ENCODE assay signal across 8 cellular contexts in genomic region chr1:15501208-15502032, GRCh38. TPM values are rescaled to one million over a fixed set of nuclear protein-coding genes. Genes with fewer than 3 reads are reported as not detected.
A peak's percentile ranks its signal among the peaks of the same experiment; 100 is the strongest.
DNase-seq lines count a peak whose midpoint lies in the region; ATAC-seq and TF ChIP-seq lines count a peak whose summit lies in the region.

No MANE protein-coding gene starts in this region.

- POLR2A ChIA-PET in AG04449 (lab: Yijun Ruan, JAX): no interaction called here

- no peak overlapping the region for H3K9ac ChIP-seq in mesendoderm (ENCODE audit: low read length)

- no peaks in the 10 kb centered on the region for H3K79me1 ChIP-seq in mesendoderm (ENCODE audit: low read length)

- ATAC-seq in GM21723 (IDR thresholded peaks at IDR 0.05; ENCODE audit: unreplicated experiment): no peak

- H3K27ac ChIP-seq in effector memory CD4-positive, alpha-beta T cell (ENCODE audit: insufficient read depth, low read length, poor library complexity, severe bottlenecking): no peak overlapping the region
- H3K27ac ChIP-seq in mesendoderm (ENCODE audit: low read depth, low read length): no peak overlapping the region

- H4K5ac ChIP-seq in mesendoderm (ENCODE audit: low read length): no peak overlapping the region

- no peaks in the 10 kb centered on the region for H3K27me3 ChIP-seq in effector memory CD4-positive, alpha-beta T cell (replicated peaks; ENCODE audit: control insufficient read depth, insufficient read depth, low read length, poor library complexity, severe bottlenecking)
- no peaks in the 10 kb centered on the region for H3K27me3 ChIP-seq in mesendoderm (ENCODE audit: insufficient read depth, low read length, poor library complexity)

- no peaks in the 10 kb centered on the region for H3K9me3 ChIP-seq in effector memory CD4-positive, alpha-beta T cell (ENCODE audit: control insufficient read depth, low read length)

- H3K36me3 ChIP-seq in effector memory CD4-positive, alpha-beta T cell (ENCODE audit: control insufficient read depth, insufficient read depth, low read length): peaks cover 9% of the 10 kb centered on the region
- no peaks in the 10 kb centered on the region for H3K36me3 ChIP-seq in mesendoderm (ENCODE audit: control insufficient read depth, insufficient read depth, low read length)

- H4K8ac ChIP-seq in mesendoderm (ENCODE audit: low read depth, low read length): no peak overlapping the region

- no CpG with 5 or more reads among the region's 17 CpGs for WGBS in mesendoderm (ENCODE audit: extremely low coverage, insufficient coverage, low lambda C conversion rate)

- H3K23ac ChIP-seq in mesendoderm (ENCODE audit: low read length): no peak overlapping the region

- DNase-seq in AG04449 (ENCODE audit: low read depth, low spot score) (no peak), GM19240 (ENCODE audit: insufficient read length, low spot score) (peak; percentile 55), NCI-H345 (lab: John Stamatoyannopoulos, UW) (peak; percentile 48), mesendoderm (peak; percentile 73), superior temporal gyrus (ENCODE audit: extremely low spot score) (peak; percentile 37)
- DNase-seq in activated CD4-positive, alpha-beta T cell treated with anti-CD3 and anti-CD28 coated beads for 4 hours: peak; percentile 30 to 47
- peak in 2 of 3 donors; percentile 6 to 11 for DNase-seq in effector memory CD4-positive, alpha-beta T cell

- TF ChIP-seq CTCF in AG04449 (IDR thresholded peaks at IDR 0.05; ENCODE audit: insufficient read depth, low read length, missing control alignments): peak; percentile 80

- H2BK15ac ChIP-seq in mesendoderm (replicated peaks; ENCODE audit: low read depth): no peak overlapping the region

- H2AK5ac ChIP-seq in mesendoderm (ENCODE audit: low read length): no peak overlapping the region

- no peak overlapping the region for H3K18ac ChIP-seq in mesendoderm (ENCODE audit: low read length)

- no peaks in the 10 kb centered on the region for H3K4me1 ChIP-seq in effector memory CD4-positive, alpha-beta T cell (ENCODE audit: control insufficient read depth, insufficient read depth, low read length, poor library complexity, severe bottlenecking)
- no peaks in the 10 kb centered on the region for H3K4me1 ChIP-seq in mesendoderm (ENCODE audit: control insufficient read depth, low read depth, low read length)

- no peak overlapping the region for H3K56ac ChIP-seq in mesendoderm (ENCODE audit: low read length)

- H3K4me3 ChIP-seq in AG04449 (ENCODE audit: low read depth, low read length): no peak overlapping the region
- H3K4me3 ChIP-seq in effector memory CD4-positive, alpha-beta T cell (ENCODE audit: insufficient read depth, low read depth, low read length, poor library complexity, severe bottlenecking): no peak overlapping the region
- no peak overlapping the region for H3K4me3 ChIP-seq in mesendoderm (ENCODE audit: low read length)

- H3K79me2 ChIP-seq in mesendoderm (ENCODE audit: control insufficient read depth, insufficient read depth, low read length): no peaks in the 10 kb centered on the region

- no peak overlapping the region for H3K4ac ChIP-seq in mesendoderm (ENCODE audit: low read depth, low read length)

- H2BK120ac ChIP-seq in mesendoderm (ENCODE audit: low read depth, low read length): no peak overlapping the region

- no peak overlapping the region for H2BK5ac ChIP-seq in mesendoderm (ENCODE audit: low read length)

- CTCF ChIA-PET in AG04449 (lab: Yijun Ruan, JAX): interaction anchor here (0.8 to 1.6 kb wide), 8 partner anchors 9 to 178 kb away, joined by 3 to 5 read pairs (median 3); no protein-coding TSS in a partner anchor

- no peak overlapping the region for H3K4me2 ChIP-seq in mesendoderm (ENCODE audit: low read length)

RNA-seq across cellular contexts. Expression of gene CASP9, which starts 22.6 kb away (rescaled TPM):
- polyA plus RNA-seq in mesendoderm (2013, experiment 1 of 2): 5.2 TPM
- polyA plus RNA-seq in mesendoderm (2013, experiment 2 of 2): 5.6 TPM

RNA-seq across cellular contexts. Expression of gene DNAJC16, which starts 25.2 kb away (rescaled TPM):
- polyA plus RNA-seq in mesendoderm (2013, experiment 1 of 2): 6.8 TPM
- 6.7 TPM for polyA plus RNA-seq in mesendoderm (2013, experiment 2 of 2)

RNA-seq across cellular contexts. Expression of gene CELA2B, which starts 25.5 kb away (rescaled TPM):
- polyA plus RNA-seq in mesendoderm (2013, experiment 1 of 2): not detected
- polyA plus RNA-seq in mesendoderm (2013, experiment 2 of 2): not detected

RNA-seq across cellular contexts. Expression of gene CELA2A, which starts 44.9 kb away (rescaled TPM):
- not detected for polyA plus RNA-seq in mesendoderm (2013, experiment 1 of 2)
- polyA plus RNA-seq in mesendoderm (2013, experiment 2 of 2): not detected
